22 cellular contexts compared by ENCODE assay signal in genomic region chr4:829291-829690, GRCh38. TPM values are rescaled to one million over a fixed set of nuclear protein-coding genes. Genes with fewer than 3 reads are reported as not detected.
DNase-seq lines count a peak whose midpoint lies in the region; ATAC-seq, FAIRE-seq and TF ChIP-seq lines count a peak whose summit lies in the region.
"Had no signal": no experiment of that assay in that cellular context is flagged by ENCODE, and none has a peak within 500 bp of the region (broad histone marks: within the 10 kb centered on the region; RNA-seq: fewer than 3 reads in every experiment).

No MANE protein-coding gene starts in this region.

- POLR2A ChIA-PET in A549 (lab: Yijun Ruan, JAX): no interaction called here

- no peak overlapping the region for H3K18ac ChIP-seq in neuronal stem cell (ENCODE audit: low read length)

- TF ChIP-seq EP300 in A549 (IDR thresholded peaks at IDR 0.05): no peak

- H2BK5ac ChIP-seq in neuronal stem cell (ENCODE audit: low read length): no peak overlapping the region

- CTCF ChIA-PET in A549 (lab: Yijun Ruan, JAX): interaction anchor here (1.0 kb wide), 1 partner anchor 9 kb away, joined by 3 read pairs; no protein-coding TSS in a partner anchor

- H3K79me1 ChIP-seq in neuronal stem cell (ENCODE audit: low read depth, low read length): peaks cover 2% of the 10 kb centered on the region

- H4K91ac ChIP-seq in neuronal stem cell (ENCODE audit: low read depth, low read length, poor library complexity): no peak overlapping the region

- peaks cover 2% of the 10 kb centered on the region for H3K9me3 Mint-ChIP-seq in endodermal cell
- no peaks in the 10 kb centered on the region for H3K9me3 Mint-ChIP-seq in natural killer cell treated with Interleukin-12 subunit alpha and Interleukin-12 subunit beta and Interleukin-15 and Interleukin-18, amount 100 ng/mL, for 72 hours
- H3K9me3 Mint-ChIP-seq: CD4-positive, alpha-beta T cell had no signal

- H3K23ac ChIP-seq in neuronal stem cell (ENCODE audit: low read depth, low read length, poor library complexity): no peak overlapping the region

- no peak overlapping the region for H3K4me3 Mint-ChIP-seq in endodermal cell
- no peak overlapping the region for H3K4me3 Mint-ChIP-seq in natural killer cell treated with Interleukin-12 subunit alpha and Interleukin-12 subunit beta and Interleukin-15 and Interleukin-18, amount 100 ng/mL, for 72 hours
- H3K4me3 Mint-ChIP-seq: CD4-positive, alpha-beta T cell had no signal

- no peaks in the 10 kb centered on the region for H3K9me3 ChIP-seq in A549
- no peaks in the 10 kb centered on the region for H3K9me3 ChIP-seq in endodermal cell (ENCODE audit: control insufficient read depth, low read length)
- H3K9me3 ChIP-seq in neuronal stem cell (replicated peaks in 1 of 2; ENCODE audit: control insufficient read depth in 2 of 2, insufficient read depth in 1 of 2, low read depth in 1 of 2, low read length in 2 of 2): peaks cover 3 to 5% of the 10 kb centered on the region in 2 donors
- H3K9me3 ChIP-seq: SJSA1 had no signal

- no peak overlapping the region for H2AK5ac ChIP-seq in neuronal stem cell (ENCODE audit: low read depth, low read length)

- no peak overlapping the region for H4K8ac ChIP-seq in neuronal stem cell (ENCODE audit: low read depth, low read length)

- H3K4me2 ChIP-seq in A549 (no peak overlapping the region), neuronal stem cell (ENCODE audit: insufficient read depth, low read length, poor library complexity, severe bottlenecking) (no peak overlapping the region)

- TF ChIP-seq CTCF in A549 (IDR thresholded peaks at IDR 0.05) (no peak), endodermal cell (conservative IDR thresholded peaks at IDR 0.05) (no peak)

- no peak overlapping the region for H3K4ac ChIP-seq in neuronal stem cell (ENCODE audit: low read length)

- no peak overlapping the region for H3K14ac ChIP-seq in neuronal stem cell (ENCODE audit: low read length)

- H2BK12ac ChIP-seq in neuronal stem cell (ENCODE audit: low read length): no peak overlapping the region

- H3K36me3 Mint-ChIP-seq in endodermal cell (ENCODE audit: low read depth): no peaks in the 10 kb centered on the region
- peaks cover 7% of the 10 kb centered on the region for H3K36me3 Mint-ChIP-seq in natural killer cell treated with Interleukin-12 subunit alpha and Interleukin-12 subunit beta and Interleukin-15 and Interleukin-18, amount 100 ng/mL, for 72 hours

- H2AFZ ChIP-seq in neuronal stem cell (ENCODE audit: low read length): no peak overlapping the region

- H3K36me3 ChIP-seq in endodermal cell (ENCODE audit: control insufficient read depth, insufficient read depth, low read length) (no peaks in the 10 kb centered on the region), neuronal stem cell (replicated peaks in 1 of 2; ENCODE audit: control insufficient read depth in 2 of 2, insufficient read depth in 2 of 2, low read length in 2 of 2) (no peaks in the 10 kb centered on the region)
- H3K36me3 ChIP-seq: Peyer's patch, SJSA1 had no signal

- H3K4me3 ChIP-seq in A549 (no peak overlapping the region), endodermal cell (ENCODE audit: low read length) (no peak overlapping the region), neuronal stem cell (ENCODE audit: low read length in 2 of 2) (no peak overlapping the region)
- H3K4me3 ChIP-seq: Peyer's patch, SJSA1 had no signal

- no peak for DNase-seq in A549 (ENCODE audit: low read depth in 1 of 2, low spot score in 1 of 2)
- DNase-seq in GM12892 (ENCODE audit: insufficient read length): peak; percentile 12
- DNase-seq in endodermal cell: peak; percentile 32
- DNase-seq in neuronal stem cell (ENCODE audit: low spot score): no peak
- no peak for DNase-seq in natural killer cell treated with Interleukin-12 subunit alpha and Interleukin-12 subunit beta and Interleukin-15 and Interleukin-18, amount 100 ng/mL, for 72 hours (ENCODE audit: low spot score)
- DNase-seq: BE2C, COR-L47, DMS79, KG1, NCI-H1105, NCI-H146, NCI-H2029, NCI-H345, NCI-H524, NCI-H82 had no signal

- H3K9ac ChIP-seq in endodermal cell (ENCODE audit: extremely low read depth, low read length, poor library complexity, severe bottlenecking) (no peak overlapping the region), neuronal stem cell (ENCODE audit: low read depth, low read length, poor library complexity) (peak overlapping the region; percentile 27)

- H3K4me1 Mint-ChIP-seq in endodermal cell: peaks cover 2% of the 10 kb centered on the region
- peaks cover 16 to 18% of the 10 kb centered on the region in 2 donors for H3K4me1 Mint-ChIP-seq in natural killer cell treated with Interleukin-12 subunit alpha and Interleukin-12 subunit beta and Interleukin-15 and Interleukin-18, amount 100 ng/mL, for 72 hours (ENCODE audit: low read depth in 2 of 2)

- H3K27ac ChIP-seq in A549 (no peak overlapping the region), endodermal cell (ENCODE audit: low read depth, low read length) (no peak overlapping the region), neuronal stem cell (replicated peaks; ENCODE audit: low read length) (no peak overlapping the region)
- H3K27ac ChIP-seq: Peyer's patch, SJSA1 had no signal

- H2BK120ac ChIP-seq in neuronal stem cell (ENCODE audit: low read depth, low read length): no peak overlapping the region

- H3K27me3 ChIP-seq in endodermal cell (ENCODE audit: control insufficient read depth, insufficient read depth, low read length, poor library complexity, severe bottlenecking): peaks cover 36% of the 10 kb centered on the region
- H3K27me3 ChIP-seq in neuronal stem cell (ENCODE audit: control insufficient read depth in 3 of 3, insufficient read depth in 3 of 3, low read depth in 1 of 3, low read length in 3 of 3): peaks cover 13 to 46% (median 33%) of the 10 kb centered on the region in 3 experiments
- H3K27me3 ChIP-seq: BE2C had no signal

- 100% methylated on average over 2 of the region's 6 CpGs for WGBS in A549 (ENCODE audit: missing lambda C conversion rate)
- WGBS in endodermal cell (ENCODE audit: insufficient coverage in 1 of 2, insufficient read length in 1 of 2), 2 experiments: 83 to 96% methylated on average over 1 to 6 of the region's 6 CpGs
- no CpG with 5 or more reads among the region's 6 CpGs for WGBS in neuronal stem cell (ENCODE audit: extremely low coverage in 2 of 2, insufficient read length in 2 of 2, insufficient replicate concordance in 1 of 2), 2 donors

- TF ChIP-seq RAD21 in A549 (conservative IDR thresholded peaks at IDR 0.05 in 1 of 2, IDR thresholded peaks at IDR 0.05 in 1 of 2): no peak

- H2BK15ac ChIP-seq in neuronal stem cell (ENCODE audit: low read length): no peak overlapping the region

- TF ChIP-seq POLR2A in A549 (IDR thresholded peaks at IDR 0.05; ENCODE audit: low read length) (no peak), GM12892 (IDR thresholded peaks at IDR 0.05; ENCODE audit: low read depth, low read length) (no peak)

- no peak for FAIRE-seq in A549 (lab: Jason Lieb, UNC)
- no peak for FAIRE-seq in GM12892 (lab: Jason Lieb, UNC)

- H3K4me1 ChIP-seq in A549 (peaks cover 5% of the 10 kb centered on the region; the same call in 1 of the 3 replicates), endodermal cell (ENCODE audit: control insufficient read depth, insufficient read depth, low read length) (peaks cover 2% of the 10 kb centered on the region), neuronal stem cell (ENCODE audit: control insufficient read depth in 2 of 2, insufficient read depth in 1 of 2, low read depth in 1 of 2, low read length in 2 of 2) (peaks cover 2 to 10% of the 10 kb centered on the region in 2 donors)
- H3K4me1 ChIP-seq: SJSA1 had no signal

- no peak overlapping the region for H3K27ac Mint-ChIP-seq in endodermal cell
- H3K27ac Mint-ChIP-seq in natural killer cell treated with Interleukin-12 subunit alpha and Interleukin-12 subunit beta and Interleukin-15 and Interleukin-18, amount 100 ng/mL, for 72 hours: no peak overlapping the region
- H3K27ac Mint-ChIP-seq: CD4-positive, alpha-beta T cell had no signal

- peaks cover 41% of the 10 kb centered on the region for H3K27me3 Mint-ChIP-seq in endodermal cell (ENCODE audit: insufficient read depth)
- H3K27me3 Mint-ChIP-seq in natural killer cell treated with Interleukin-12 subunit alpha and Interleukin-12 subunit beta and Interleukin-15 and Interleukin-18, amount 100 ng/mL, for 72 hours: peaks cover 9 to 11% of the 10 kb centered on the region in 2 donors

- ATAC-seq in A549 (peak; percentile 7 to 12; a peak in 3 of 6 replicates), HG02623 (IDR thresholded peaks at IDR 0.05; ENCODE audit: unreplicated experiment) (no peak), HG03432 (IDR thresholded peaks at IDR 0.05; ENCODE audit: unreplicated experiment) (no peak), GM19324 (IDR thresholded peaks at IDR 0.05; ENCODE audit: low FRiP score, unreplicated experiment) (no peak)
- ATAC-seq in natural killer cell treated with Interleukin-12 subunit alpha and Interleukin-12 subunit beta and Interleukin-15 and Interleukin-18, amount 100 ng/mL, for 72 hours: no peak

TF ChIP-seq in A549, 52 proteins besides CTCF, POLR2A, EP300 and RAD21 (continues in another document):
- TF ChIP-seq HOXA7 (CRISPR knock-in tag; IDR thresholded peaks at IDR 0.05): no peak
- no peak for TF ChIP-seq USF2 (IDR thresholded peaks at IDR 0.05)
- no peak for TF ChIP-seq FOSL2 (IDR thresholded peaks at IDR 0.05)
- TF ChIP-seq FOSL2 (CRISPR knock-in tag; IDR thresholded peaks at IDR 0.05): no peak
- TF ChIP-seq RFX5 (IDR thresholded peaks at IDR 0.05): no peak
- no peak for TF ChIP-seq KDM1A (IDR thresholded peaks at IDR 0.05; ENCODE audit: low read depth)
- no peak for TF ChIP-seq JUN (IDR thresholded peaks at IDR 0.05)

RNA-seq across cellular contexts. Expression of gene CPLX1, which starts 3.4 kb away (rescaled TPM):
- 0.08 and 0.19 TPM in 2 replicates for polyA plus RNA-seq in A549 (2011; rRNA removed)
- polyA plus RNA-seq in A549 (2012; cell fraction: cytosol; rRNA removed): 0.19 and 0.34 TPM in 2 replicates
- polyA plus RNA-seq in A549 (2012; cell fraction: nucleus; rRNA removed): 0.32 and 0.37 TPM in 2 replicates
- 0.14 to 0.57 TPM (median 0.22 TPM) in 3 replicates for polyA plus RNA-seq in A549 (2017; fragmentation: RNase III; extraction: RNeasy Plus Mini Kit Qiagen cat#74134 plus additional on column Dnase treatment)
- not detected in 2 replicates for polyA minus RNA-seq in A549 (2011; rRNA and poly(A)+ RNA removed)
- polyA plus RNA-seq in GM12892 (2012; ENCODE audit: missing spikeins): not detected
- 1 to 10 TPM; 1.0 to 1.9 TPM for total RNA-seq in endodermal cell
- polyA plus RNA-seq in endodermal cell (2013, experiment 1 of 2): 0.36 TPM
- polyA plus RNA-seq in endodermal cell (2013, experiment 2 of 2): 1.0 TPM
- 0.13 TPM for polyA plus RNA-seq in neuronal stem cell (2013, experiment 1 of 2)
- polyA plus RNA-seq in neuronal stem cell (2013, experiment 2 of 2): 0.12 TPM
- total RNA-seq in natural killer cell treated with Interleukin-12 subunit alpha and Interleukin-12 subunit beta and Interleukin-15 and Interleukin-18, amount 100 ng/mL, for 72 hours: not detected
- total RNA-seq: HT1080, SJSA1 had no signal

Comparison
In these comparisons a context has a peak if more than half of its experiments do, and no peak if none do; other contexts are left out.
1. ATAC-seq: peak in A549 (2 of 2); none in HG02623 (single experiment), natural killer cell treated with Interleukin-12 subunit alpha and Interleukin-12 subunit beta and Interleukin-15 and Interleukin-18, amount 100 ng/mL, for 72 hours (0 of 2), HG03432 (single experiment) and GM19324 (single experiment).
2. DNase-seq: peak in GM12892 (single experiment) and endodermal cell (single experiment); none in A549 (0 of 2), neuronal stem cell (single experiment) and natural killer cell treated with Interleukin-12 subunit alpha and Interleukin-12 subunit beta and Interleukin-15 and Interleukin-18, amount 100 ng/mL, for 72 hours (single experiment).